19 cellular contexts compared by ENCODE assay signal in the genomic region with DNA sequence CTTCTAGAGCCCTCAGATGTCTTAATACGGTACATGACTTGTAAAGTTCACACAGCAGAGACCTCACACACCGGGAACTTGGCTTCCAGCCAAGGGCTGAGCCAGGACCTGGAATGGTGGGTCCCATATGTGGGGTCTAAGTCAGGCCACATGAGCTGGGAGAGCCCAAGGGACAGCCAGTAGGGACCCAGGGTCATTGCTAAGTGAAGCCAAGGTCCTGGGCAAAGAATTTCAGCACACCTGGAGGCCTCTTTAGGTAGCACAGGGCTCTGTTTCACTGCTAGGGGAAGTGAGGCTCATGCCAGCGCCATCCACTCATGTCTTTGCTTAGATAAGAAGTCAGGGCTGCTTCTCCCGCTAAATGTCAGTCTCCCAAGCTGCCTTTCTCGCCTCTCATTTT.
DNase-seq lines count a peak whose midpoint lies in the region; ATAC-seq and TF ChIP-seq lines count a peak whose summit lies in the region.
"Had no signal": no experiment of that assay in that cellular context is flagged by ENCODE, and none has a peak within 500 bp of the region (broad histone marks: within the 10 kb centered on the region; RNA-seq: fewer than 3 reads in every experiment).

No MANE protein-coding gene starts in this region.

- no peak overlapping the region for H3K56ac ChIP-seq in mesendoderm (ENCODE audit: low read length)

- H3K4me3 ChIP-seq in WERI-Rb-1 (ENCODE audit: low read depth, low read length) (no peak overlapping the region), mesendoderm (ENCODE audit: low read length) (no peak overlapping the region)
- H3K4me3 ChIP-seq: upper lobe of left lung had no signal

- H3K4me2 ChIP-seq in mesendoderm (ENCODE audit: low read length), result no peak overlapping the region

- DNase-seq in HT-29 (ENCODE audit: low spot score) (peak; percentile 40), WERI-Rb-1 (peak; percentile 10), mesendoderm (peak; percentile 47), NCI-H345 treated with DMSO at 0.1 percent for 48 hours (lab: John Stamatoyannopoulos, UW; ENCODE audit: unreplicated experiment) (no peak), ecto neural progenitor cell (ENCODE audit: low spot score) (no peak)
- DNase-seq: activated CD4-positive, alpha-beta T cell treated with anti-CD3 and anti-CD28 coated beads for 1 hour; activated CD8-positive, alpha-beta memory T cell treated with anti-CD3 and anti-CD28 coated beads, Interleukin-2, amount 50 U/mL, for 48 hours; activated naive CD4-positive, alpha-beta T cell treated with anti-CD3 and anti-CD28 coated beads, Interleukin-2, amount 10 ng/mL, durations not matched to agents 7 days and 5 days; mammary epithelial cell; NCI-H1930; NCI-H774; nephron progenitor cell; stimulated activated CD4-positive, alpha-beta T cell treated with anti-CD3 and anti-CD28 coated beads, Interleukin-15, amount 100 ng/mL, for 24 hours; stimulated activated naive CD4-positive, alpha-beta T cell treated with Interleukin-2 at 50 U/mL for 16 hours; T-helper 1 cell had no signal

- H3K27ac ChIP-seq in WERI-Rb-1, result no peak overlapping the region
- no peak overlapping the region for H3K27ac ChIP-seq in mesendoderm (ENCODE audit: low read depth, low read length)
- H3K27ac ChIP-seq: upper lobe of left lung had no signal

- H3K36me3 ChIP-seq in WERI-Rb-1 (no peaks in the 10 kb centered on the region), mesendoderm (ENCODE audit: control insufficient read depth, insufficient read depth, low read length) (no peaks in the 10 kb centered on the region)
- H3K36me3 ChIP-seq: upper lobe of left lung had no signal

- no peak overlapping the region for H3K23ac ChIP-seq in mesendoderm (ENCODE audit: low read length)

- H3K18ac ChIP-seq in mesendoderm (ENCODE audit: low read length), result no peak overlapping the region

- H2BK120ac ChIP-seq in mesendoderm (ENCODE audit: low read depth, low read length), result no peak overlapping the region

- no peaks in the 10 kb centered on the region for H3K27me3 ChIP-seq in WERI-Rb-1 (ENCODE audit: insufficient read depth, low read depth, severe bottlenecking)
- H3K27me3 ChIP-seq in mesendoderm (ENCODE audit: insufficient read depth, low read length, poor library complexity), result no peaks in the 10 kb centered on the region
- H3K27me3 ChIP-seq: upper lobe of left lung had no signal

- no peak for ATAC-seq in GM21423 (IDR thresholded peaks at IDR 0.05; ENCODE audit: unreplicated experiment)
- ATAC-seq in HG03432 (IDR thresholded peaks at IDR 0.05; ENCODE audit: unreplicated experiment), result no peak

- no peak overlapping the region for H4K8ac ChIP-seq in mesendoderm (ENCODE audit: low read depth, low read length)

- no peaks in the 10 kb centered on the region for H3K9me3 ChIP-seq in WERI-Rb-1 (ENCODE audit: severe bottlenecking)
- H3K9me3 ChIP-seq: upper lobe of left lung had no signal

- TF ChIP-seq CTCF in GM12872 (IDR thresholded peaks at IDR 0.05; ENCODE audit: insufficient read depth, low read depth, low read length) (peak; percentile 49; the same call in 2 of the 3 replicates), WERI-Rb-1 (IDR thresholded peaks at IDR 0.05; ENCODE audit: low read depth, low read length) (peak; percentile 42)

- peaks cover 5% of the 10 kb centered on the region for H3K4me1 ChIP-seq in mesendoderm (ENCODE audit: control insufficient read depth, low read depth, low read length)

- H3K4ac ChIP-seq in mesendoderm (ENCODE audit: low read depth, low read length), result no peak overlapping the region

- WGBS in mesendoderm (ENCODE audit: extremely low coverage, insufficient coverage, low lambda C conversion rate), result no CpG with 5 or more reads among the region's 5 CpGs

- H2AK5ac ChIP-seq in mesendoderm (ENCODE audit: low read length), result no peak overlapping the region

- H3K9ac ChIP-seq in mesendoderm (ENCODE audit: low read length), result no peak overlapping the region

- no peak overlapping the region for H2BK15ac ChIP-seq in mesendoderm (replicated peaks; ENCODE audit: low read depth)

- no peaks in the 10 kb centered on the region for H3K79me2 ChIP-seq in mesendoderm (ENCODE audit: control insufficient read depth, insufficient read depth, low read length)

- no peak overlapping the region for H4K5ac ChIP-seq in mesendoderm (ENCODE audit: low read length)

- no peaks in the 10 kb centered on the region for H3K79me1 ChIP-seq in mesendoderm (ENCODE audit: low read length)

- no peak overlapping the region for H2BK5ac ChIP-seq in mesendoderm (ENCODE audit: low read length)

Comparison
In these comparisons a context has a peak if more than half of its experiments do, and no peak if none do; other contexts are left out.
1. DNase-seq: peak in HT-29 (single experiment), WERI-Rb-1 (single experiment) and mesendoderm (single experiment); none in NCI-H345 treated with DMSO at 0.1 percent for 48 hours (single experiment) and ecto neural progenitor cell (single experiment).